In the genomic region with DNA sequence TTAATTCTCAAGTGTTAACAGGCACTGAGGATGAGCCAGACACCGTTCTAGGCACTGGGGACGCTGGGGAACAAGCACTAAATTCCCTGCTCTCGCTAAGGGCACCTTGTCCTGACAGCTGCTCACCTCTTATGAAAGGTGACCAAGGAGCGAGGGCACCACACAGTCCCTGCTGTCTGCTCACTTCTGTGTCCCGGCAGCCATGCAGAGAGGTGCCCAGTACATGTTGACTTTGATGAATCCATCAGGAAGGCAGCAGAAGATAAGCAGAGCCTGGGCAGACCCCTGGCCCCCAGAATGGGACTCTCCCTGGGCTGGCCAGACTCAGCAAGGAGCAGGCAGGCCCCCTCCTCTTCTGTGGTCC, we compare ENCODE assay signal across 1 cellular context.
TF ChIP-seq lines count a peak whose summit lies in the region.

No MANE protein-coding gene starts in this region.

TF ChIP-seq in IMR-90, 13 proteins besides CTCF, POLR2A, EP300 and RAD21:
- TF ChIP-seq RFX5 (IDR thresholded peaks at IDR 0.05; ENCODE audit: low read depth, low read length) (no peak), FOS (IDR thresholded peaks at IDR 0.05; ENCODE audit: low read depth, low read length) (no peak), MAZ (IDR thresholded peaks at IDR 0.05; ENCODE audit: borderline replicate concordance, low read depth, low read length) (no peak), SMC3 (IDR thresholded peaks at IDR 0.05; ENCODE audit: low read depth, low read length) (no peak)
